Comparison of ENCODE assay signal across 2 cellular contexts in the genomic region with DNA sequence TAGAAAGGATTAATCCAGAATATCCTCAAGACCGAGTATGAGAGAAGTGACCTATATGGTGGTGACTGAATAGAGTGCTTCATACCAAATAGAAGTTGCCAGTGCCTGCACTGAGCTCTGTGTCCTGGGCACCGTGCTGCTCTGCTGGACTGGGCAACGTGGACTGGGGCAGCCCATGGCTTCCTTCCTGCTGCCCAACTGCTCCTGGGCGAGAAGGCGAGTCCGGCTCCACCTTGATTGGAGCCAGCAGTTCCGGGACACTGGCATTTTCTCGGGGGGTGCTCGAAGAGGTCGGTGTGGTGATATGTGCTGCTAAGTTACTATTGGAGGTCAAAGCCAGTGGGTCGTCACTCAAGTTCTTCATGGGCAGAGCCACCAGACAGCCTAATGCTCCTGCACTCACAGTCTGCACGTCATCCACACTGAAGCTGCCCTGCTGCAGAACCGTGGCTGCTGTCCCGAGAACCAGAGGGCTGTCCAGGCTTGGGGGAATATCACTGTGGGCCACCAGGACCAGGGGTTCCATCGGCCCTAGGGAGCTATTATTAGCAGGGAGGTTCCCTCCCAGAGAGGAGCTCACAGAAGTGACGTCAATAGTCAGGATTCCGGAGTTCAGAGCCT.
TF ChIP-seq lines count a peak whose summit lies in the region.

No MANE protein-coding gene starts in this region.

TF ChIP-seq in liver, 16 proteins besides CTCF, POLR2A, EP300 and RAD21:
- no peak for TF ChIP-seq FOXA1 (IDR thresholded peaks at IDR 0.05)
- TF ChIP-seq RXRA (IDR thresholded peaks at IDR 0.05) = no peak
- TF ChIP-seq TAF1 (conservative IDR thresholded peaks at IDR 0.05) = no peak
- no peak for TF ChIP-seq EGR1 (IDR thresholded peaks at IDR 0.05; ENCODE audit: low read depth in 2 of 2)
- TF ChIP-seq FOXA2 (IDR thresholded peaks at IDR 0.05) = no peak
- TF ChIP-seq, protein P1, sequence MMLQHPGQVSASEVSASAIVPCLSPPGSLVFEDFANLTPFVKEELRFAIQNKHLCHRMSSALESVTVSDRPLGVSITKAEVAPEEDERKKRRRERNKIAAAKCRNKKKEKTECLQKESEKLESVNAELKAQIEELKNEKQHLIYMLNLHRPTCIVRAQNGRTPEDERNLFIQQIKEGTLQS (IDR thresholded peaks at IDR 0.05) = no peak
- no peak for TF ChIP-seq HNF4A (conservative IDR thresholded peaks at IDR 0.05)
- no peak for TF ChIP-seq HNF4G (IDR thresholded peaks at IDR 0.05)
- TF ChIP-seq, protein P2, sequence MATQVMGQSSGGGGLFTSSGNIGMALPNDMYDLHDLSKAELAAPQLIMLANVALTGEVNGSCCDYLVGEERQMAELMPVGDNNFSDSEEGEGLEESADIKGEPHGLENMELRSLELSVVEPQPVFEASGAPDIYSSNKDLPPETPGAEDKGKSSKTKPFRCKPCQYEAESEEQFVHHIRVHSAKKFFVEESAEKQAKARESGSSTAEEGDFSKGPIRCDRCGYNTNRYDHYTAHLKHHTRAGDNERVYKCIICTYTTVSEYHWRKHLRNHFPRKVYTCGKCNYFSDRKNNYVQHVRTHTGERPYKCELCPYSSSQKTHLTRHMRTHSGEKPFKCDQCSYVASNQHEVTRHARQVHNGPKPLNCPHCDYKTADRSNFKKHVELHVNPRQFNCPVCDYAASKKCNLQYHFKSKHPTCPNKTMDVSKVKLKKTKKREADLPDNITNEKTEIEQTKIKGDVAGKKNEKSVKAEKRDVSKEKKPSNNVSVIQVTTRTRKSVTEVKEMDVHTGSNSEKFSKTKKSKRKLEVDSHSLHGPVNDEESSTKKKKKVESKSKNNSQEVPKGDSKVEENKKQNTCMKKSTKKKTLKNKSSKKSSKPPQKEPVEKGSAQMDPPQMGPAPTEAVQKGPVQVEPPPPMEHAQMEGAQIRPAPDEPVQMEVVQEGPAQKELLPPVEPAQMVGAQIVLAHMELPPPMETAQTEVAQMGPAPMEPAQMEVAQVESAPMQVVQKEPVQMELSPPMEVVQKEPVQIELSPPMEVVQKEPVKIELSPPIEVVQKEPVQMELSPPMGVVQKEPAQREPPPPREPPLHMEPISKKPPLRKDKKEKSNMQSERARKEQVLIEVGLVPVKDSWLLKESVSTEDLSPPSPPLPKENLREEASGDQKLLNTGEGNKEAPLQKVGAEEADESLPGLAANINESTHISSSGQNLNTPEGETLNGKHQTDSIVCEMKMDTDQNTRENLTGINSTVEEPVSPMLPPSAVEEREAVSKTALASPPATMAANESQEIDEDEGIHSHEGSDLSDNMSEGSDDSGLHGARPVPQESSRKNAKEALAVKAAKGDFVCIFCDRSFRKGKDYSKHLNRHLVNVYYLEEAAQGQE (IDR thresholded peaks at IDR 0.05) = no peak
- TF ChIP-seq MAX (IDR thresholded peaks at IDR 0.05) = no peak
- no peak for TF ChIP-seq GABPA (IDR thresholded peaks at IDR 0.05 in 1 of 2, conservative IDR thresholded peaks at IDR 0.05 in 1 of 2)
- TF ChIP-seq SP1 (IDR thresholded peaks at IDR 0.05) = no peak
- TF ChIP-seq YY1 (IDR thresholded peaks at IDR 0.05) = no peak
- TF ChIP-seq JUND (IDR thresholded peaks at IDR 0.05) = no peak

TF ChIP-seq in HepG2, 621 proteins besides CTCF, POLR2A, EP300 and RAD21:
- TF ChIP-seq SMAD9 (CRISPR knock-in tag; IDR thresholded peaks at IDR 0.05) = no peak
- TF ChIP-seq CBFB (CRISPR knock-in tag; IDR thresholded peaks at IDR 0.05) = no peak
- TF ChIP-seq FOXO1 (CRISPR knock-in tag; IDR thresholded peaks at IDR 0.05) = no peak
- TF ChIP-seq ZBTB1 (CRISPR knock-in tag; IDR thresholded peaks at IDR 0.05; ENCODE audit: borderline replicate concordance) = no peak
- no peak for TF ChIP-seq KDM6A (CRISPR knock-in tag; IDR thresholded peaks at IDR 0.05; ENCODE audit: low read depth)
- no peak for TF ChIP-seq CCAR2 (optimal IDR thresholded peaks at IDR 0.05; ENCODE audit: low read depth, low read length)
- no peak for TF ChIP-seq DMAP1 (CRISPR knock-in tag; IDR thresholded peaks at IDR 0.05)
- no peak for TF ChIP-seq U2AF2 (IDR thresholded peaks at IDR 0.05; ENCODE audit: low read depth, low read length)
- no peak for TF ChIP-seq ZBTB43 (CRISPR knock-in tag; conservative IDR thresholded peaks at IDR 0.05)
- TF ChIP-seq, protein P3, sequence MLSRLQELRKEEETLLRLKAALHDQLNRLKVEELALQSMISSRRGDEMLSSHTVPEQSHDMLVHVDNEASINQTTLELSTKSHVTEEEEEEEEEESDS (CRISPR knock-in tag; IDR thresholded peaks at IDR 0.05; ENCODE audit: borderline replicate concordance) = no peak
- TF ChIP-seq ZBTB44 (CRISPR knock-in tag; IDR thresholded peaks at IDR 0.05) = no peak
- TF ChIP-seq KDM4B (CRISPR knock-in tag; IDR thresholded peaks at IDR 0.05) = no peak
- no peak for TF ChIP-seq ZNF124 (CRISPR knock-in tag; IDR thresholded peaks at IDR 0.05)
- no peak for TF ChIP-seq ZNF30 (CRISPR knock-in tag; IDR thresholded peaks at IDR 0.05)
- TF ChIP-seq, protein P4, sequence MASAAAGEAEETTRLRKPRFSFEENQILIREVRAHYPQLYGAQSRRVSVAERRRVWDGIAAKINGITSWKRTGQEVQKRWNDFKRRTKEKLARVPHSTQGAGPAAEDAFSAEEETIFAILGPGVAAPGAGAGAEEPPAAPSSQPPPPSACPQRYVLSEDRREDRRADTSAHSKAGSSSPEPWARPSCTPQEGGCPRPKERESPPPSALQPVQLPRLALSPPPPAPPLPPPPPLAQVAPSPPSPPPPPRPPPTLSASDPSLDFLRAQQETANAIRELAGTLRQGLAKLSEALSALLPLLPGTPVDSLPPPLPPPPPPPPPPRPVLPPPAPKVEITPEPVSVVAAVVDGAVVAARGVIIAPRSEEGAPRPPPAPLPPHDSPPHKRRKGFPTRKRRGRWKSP (CRISPR knock-in tag; IDR thresholded peaks at IDR 0.05) = no peak
- no peak for TF ChIP-seq RXRA (CRISPR knock-in tag; IDR thresholded peaks at IDR 0.05)
- TF ChIP-seq POLR2G (IDR thresholded peaks at IDR 0.05; ENCODE audit: low read depth, low read length) = no peak
- no peak for TF ChIP-seq YY1 (IDR thresholded peaks at IDR 0.05; ENCODE audit: insufficient read depth, insufficient replicate concordance, low read depth, low read length)
- TF ChIP-seq MIER2 (CRISPR knock-in tag; IDR thresholded peaks at IDR 0.05) = no peak
